9 cellular contexts compared by ENCODE assay signal in genomic region chr11:29293825-29294224, GRCh38.
DNase-seq lines count a peak whose midpoint lies in the region; ATAC-seq and TF ChIP-seq lines count a peak whose summit lies in the region.
"Had no signal": no experiment of that assay in that cellular context is flagged by ENCODE, and none has a peak within 500 bp of the region (broad histone marks: within the 10 kb centered on the region; RNA-seq: fewer than 3 reads in every experiment).

No MANE protein-coding gene starts in this region.

- CTCF ChIA-PET in PC-9 (lab: Charles Lee): no interaction called here

- H3K36me3 ChIP-seq in PC-9 (ENCODE audit: low read depth) (no peaks in the 10 kb centered on the region), neuron (ENCODE audit: insufficient read depth, low read length) (no peaks in the 10 kb centered on the region), stomach (no peaks in the 10 kb centered on the region)

- peak overlapping the region; percentile 44 for H3K4me2 ChIP-seq in PC-9

- no peaks in the 10 kb centered on the region; the same call in 1 of the 2 replicates for H3K9me2 ChIP-seq in PC-9 (ENCODE audit: insufficient read depth)

- H3K27ac ChIP-seq in PC-9 (no peak overlapping the region), stomach (no peak overlapping the region)

- H4K20me1 ChIP-seq in PC-9 (ENCODE audit: insufficient read depth): no peaks in the 10 kb centered on the region

- intact Hi-C loops in PC-9 (cut with micrococcal nuclease; ENCODE audit: unreplicated experiment): no loop called here
- intact Hi-C loops in stomach (cut with DNase I; ENCODE audit: low total_unique reads): no loop called here

- BruUV-seq in PC-9 (replicated peaks; lab: Mats Ljungman, UMichigan): no TSS peak

- no peaks in the 10 kb centered on the region for H3K79me2 ChIP-seq in PC-9 (ENCODE audit: low read depth)

- DNase-seq in PC-9 (no peak), NCI-H774 (lab: John Stamatoyannopoulos, UW) (no peak), stomach (no peak), anterior cingulate cortex (lab: John Stamatoyannopoulos, UW) (no peak), SK-N-DZ (ENCODE audit: low spot score) (no peak)
- DNase-seq: retina had no signal

- no peak overlapping the region for H3K4me3 ChIP-seq in PC-9
- no peak overlapping the region for H3K4me3 ChIP-seq in neuron (ENCODE audit: low read length)
- no peak overlapping the region for H3K4me3 ChIP-seq in stomach

- no peaks in the 10 kb centered on the region for H3F3A ChIP-seq in PC-9 (ENCODE audit: insufficient read depth, low read depth)

- POLR2A ChIA-PET in PC-9 (lab: Charles Lee; ENCODE audit: unreplicated experiment): interaction anchor here (0.6 to 0.9 kb wide), 2 partner anchors 13 to 23 kb away, joined by 3 to 8 read pairs; no protein-coding TSS in a partner anchor

- WGBS in stomach, 5 donors: 33 to 48% (median 39%) methylated on average over 3 of the region's 3 CpGs

- TF ChIP-seq CTCF in PC-9 (conservative IDR thresholded peaks at IDR 0.05): no peak
- no peak for TF ChIP-seq CTCF in stomach (IDR thresholded peaks at IDR 0.05)

- H2AFZ ChIP-seq in PC-9: no peak overlapping the region
- H2AFZ ChIP-seq in neuron (ENCODE audit: low read depth, low read length): peak overlapping the region; percentile 36

- H3K9me3 ChIP-seq in PC-9 (ENCODE audit: insufficient read depth, low read depth) (no peaks in the 10 kb centered on the region), neuron (ENCODE audit: low read length) (no peaks in the 10 kb centered on the region), stomach (no peaks in the 10 kb centered on the region)

- H3K27me3 ChIP-seq in PC-9 (ENCODE audit: insufficient read depth, low read depth) (no peaks in the 10 kb centered on the region), neuron (ENCODE audit: insufficient read depth, low read length) (no peaks in the 10 kb centered on the region), stomach (no peaks in the 10 kb centered on the region)

- ATAC-seq in GM18858 (IDR thresholded peaks at IDR 0.05; ENCODE audit: unreplicated experiment) (peak; percentile 96), HG02763 (IDR thresholded peaks at IDR 0.05; ENCODE audit: unreplicated experiment) (peak; percentile 97)

- no peaks in the 10 kb centered on the region for H3K4me1 ChIP-seq in PC-9 (replicated peaks; ENCODE audit: insufficient read depth)
- H3K4me1 ChIP-seq in neuron (ENCODE audit: insufficient read depth, low read length): no peaks in the 10 kb centered on the region
- no peaks in the 10 kb centered on the region for H3K4me1 ChIP-seq in stomach

- no peak for TF ChIP-seq POLR2A in stomach (IDR thresholded peaks at IDR 0.05)

- no peak for TF ChIP-seq EP300 in stomach (IDR thresholded peaks at IDR 0.05)
